ENCODE assay signal across 8 cellular contexts in genomic region chr3:15636028-15636709, GRCh38.
DNase-seq lines count a peak whose midpoint lies in the region; ATAC-seq and TF ChIP-seq lines count a peak whose summit lies in the region.

No MANE protein-coding gene starts in this region.

- peak overlapping the region in 1 of 3 experiments; percentile 61 for H3K4me3 Mint-ChIP-seq in nephron

- ATAC-seq in GM21619 (IDR thresholded peaks at IDR 0.05; ENCODE audit: unreplicated experiment) (peak; percentile 58), HG03342 (IDR thresholded peaks at IDR 0.05; ENCODE audit: unreplicated experiment) (no peak)

- H3K27ac ChIP-seq in BLaER1 (no peak overlapping the region), RWPE1 (peak overlapping the region; percentile 86)

- H3K9me3 ChIP-seq in BLaER1 = no peaks in the 10 kb centered on the region

- POLR2A ChIA-PET in RWPE1 (lab: Yijun Ruan, JAX; ENCODE audit: low non-redundant PET) = no interaction called here

- no peak for TF ChIP-seq POLR2A in erythroblast (IDR thresholded peaks at IDR 0.05; ENCODE audit: low read length)

- 0 out of 2 replicates have a peak overlapping the region, but pooled peaks have one; percentile 5 for H3K4me2 ChIP-seq in BLaER1

- no peak overlapping the region for H3K9ac ChIP-seq in BLaER1

- no peaks in the 10 kb centered on the region for H3K36me3 ChIP-seq in BLaER1

- no peak overlapping the region for H3K4me3 ChIP-seq in BLaER1

- no peaks in the 10 kb centered on the region for H3K27me3 ChIP-seq in BLaER1

- H4K20me1 ChIP-seq in BLaER1 = no peaks in the 10 kb centered on the region

- CTCF ChIA-PET in RWPE1 (lab: Yijun Ruan, JAX) = interaction anchor here (0.6 to 0.7 kb wide), 3 partner anchors 95 to 531 kb away, joined by 3 to 9 read pairs (median 4); no protein-coding TSS in a partner anchor

- DNase-seq in RWPE1 (ENCODE audit: low spot score) (peak; percentile 60), dedifferentiated amniotic fluid mesenchymal stem cell (ENCODE audit: extremely low spot score) (peak; percentile 89), erythroblast (lab: John Stamatoyannopoulos, UW) (no peak), middle frontal gyrus (ENCODE audit: extremely low spot score, low spot score) (no peak)

- peak overlapping the region; percentile 71 to 93 (median 87) for H3K27ac Mint-ChIP-seq in nephron

- TF ChIP-seq CTCF in RWPE1 (conservative IDR thresholded peaks at IDR 0.05; ENCODE audit: low read depth) = no peak
- no peak for TF ChIP-seq CTCF in nephron (IDR thresholded peaks at IDR 0.05; ENCODE audit: unreplicated experiment in 3 of 3)

- no peaks in the 10 kb centered on the region for H3K36me3 Mint-ChIP-seq in nephron (ENCODE audit: low read depth)

- no peaks in the 10 kb centered on the region for H3K9me3 Mint-ChIP-seq in nephron

- H3K27me3 Mint-ChIP-seq in nephron (ENCODE audit: low read depth) = peaks cover 6% of the 10 kb centered on the region

- peaks cover 72% of the 10 kb centered on the region for H3K4me1 Mint-ChIP-seq in nephron

- peaks cover 6% of the 10 kb centered on the region for H3K4me1 ChIP-seq in BLaER1

Comparison
In these comparisons a context has a peak if more than half of its experiments do, and no peak if none do; other contexts are left out.
1. DNase-seq: peak in RWPE1 (single experiment) and dedifferentiated amniotic fluid mesenchymal stem cell (single experiment); none in erythroblast (0 of 2) and middle frontal gyrus (single experiment).